34 cellular contexts compared by ENCODE assay signal in genomic region chr15:34619151-34619550, GRCh38.
"Had no signal": no experiment of that assay in that cellular context is flagged by ENCODE, and none has a peak within 500 bp of the region (broad histone marks: within the 10 kb centered on the region; RNA-seq: fewer than 3 reads in every experiment).

No MANE protein-coding gene starts in this region.

- H3K27ac ChIP-seq: KMS-11 had no signal

- H3K4me2 ChIP-seq: KMS-11 had no signal

- DNase-seq: Karpas-422, Kasumi-1, KG1, MG63, MM.1S, MV-4-11, NCI-H1048, NCI-H1092, NCI-H1092 treated with DMSO at 0.1 percent for 48 hours, NCI-H1105, NCI-H1105 treated with DMSO at 0.1 percent for 48 hours, NCI-H1417, NCI-H1417 treated with DMSO at 0.1 percent for 48 hours, NCI-H1436, NCI-H1436 treated with DMSO at 0.1 percent for 48 hours, NCI-H146, NCI-H1694, NCI-H1694 treated with DMSO at 0.1 percent for 48 hours, NCI-H187, NCI-H187 treated with DMSO at 0.1 percent for 48 hours, NCI-H1930, NCI-H2029, NCI-H2029 treated with DMSO at 0.1 percent for 48 hours, NCI-H2081, NCI-H2081 treated with DMSO at 0.1 percent for 48 hours, NCI-H2107, NCI-H2171, NCI-H2171 treated with DMSO at 0.1 percent for 48 hours, NCI-H2227 treated with DMSO at 0.1 percent for 48 hours, NCI-H226, NCI-H345, NCI-H446, NCI-H446 treated with DMSO at 0.1 percent for 48 hours had no signal

- H3K4me3 ChIP-seq: MG63 had no signal

- H3K36me3 ChIP-seq: MG63 had no signal

- H3K9ac ChIP-seq: KMS-11 had no signal

- H3K9me3 ChIP-seq: MG63 had no signal
